In genomic region chr3:13688034-13688433, GRCh38 we compare ENCODE assay signal across 23 cellular contexts.
DNase-seq lines count a peak whose midpoint lies in the region; ATAC-seq, FAIRE-seq and TF ChIP-seq lines count a peak whose summit lies in the region.
"Had no signal": no experiment of that assay in that cellular context is flagged by ENCODE, and none has a peak within 500 bp of the region (broad histone marks: within the 10 kb centered on the region; RNA-seq: fewer than 3 reads in every experiment).

No MANE protein-coding gene starts in this region.

- no peak overlapping the region; the same call in 1 of the 2 replicates for H3K27ac Mint-ChIP-seq in GM23338
- H3K27ac Mint-ChIP-seq in neural crest cell (ENCODE audit: unreplicated experiment), result peak overlapping the region; percentile 94
- H3K27ac Mint-ChIP-seq: CD8-positive, alpha-beta memory T cell had no signal

- no peak overlapping the region for H3K4me3 Mint-ChIP-seq in GM23338
- no peak overlapping the region for H3K4me3 Mint-ChIP-seq in neural crest cell
- H3K4me3 Mint-ChIP-seq: CD8-positive, alpha-beta memory T cell had no signal

- no peaks in the 10 kb centered on the region for H3K9me2 ChIP-seq in GM23338 (ENCODE audit: insufficient read depth)

- H3K36me3 ChIP-seq in GM23338 (ENCODE audit: insufficient read depth) (no peaks in the 10 kb centered on the region), bronchial epithelial cell (ENCODE audit: control insufficient read depth, insufficient read depth, low read length) (no peaks in the 10 kb centered on the region), WERI-Rb-1 (no peaks in the 10 kb centered on the region)
- H3K36me3 ChIP-seq: MG63, Peyer's patch had no signal

- no peaks in the 10 kb centered on the region for H4K20me1 ChIP-seq in GM23338 (replicated peaks; ENCODE audit: insufficient read depth)

- peak; percentile 67 for ATAC-seq in GM23338
- ATAC-seq: HepG2, K562 had no signal

- no peaks in the 10 kb centered on the region for H3F3A ChIP-seq in GM23338 (replicated peaks; ENCODE audit: low read depth)

- H3K9me3 Mint-ChIP-seq in GM23338 (no peaks in the 10 kb centered on the region; the same call in 2 of the 3 replicates), neural crest cell (peaks cover 2% of the 10 kb centered on the region)

- no peaks in the 10 kb centered on the region for H3K9me3 ChIP-seq in WERI-Rb-1 (ENCODE audit: severe bottlenecking)
- H3K9me3 ChIP-seq: MG63, Peyer's patch had no signal

- no peaks in the 10 kb centered on the region for H3K4me1 ChIP-seq in GM23338 (ENCODE audit: insufficient read depth)
- H3K4me1 ChIP-seq: Peyer's patch had no signal

- TF ChIP-seq CTCF in GM23338 (conservative IDR thresholded peaks at IDR 0.05; ENCODE audit: low read depth in 2 of 2) (no peak), bronchial epithelial cell (IDR thresholded peaks at IDR 0.05; ENCODE audit: insufficient read depth, low read length, severe bottlenecking) (no peak), neural crest cell (conservative IDR thresholded peaks at IDR 0.05) (no peak), WERI-Rb-1 (IDR thresholded peaks at IDR 0.05; ENCODE audit: low read depth, low read length) (no peak)

- peak; percentile 28 for FAIRE-seq in bronchial epithelial cell (lab: Jason Lieb, UNC)
- FAIRE-seq: D721Med, H54, HepG2, K562 had no signal

- H2AFZ ChIP-seq in GM23338, result no peak overlapping the region

- peaks cover 5% of the 10 kb centered on the region for H3K27me3 Mint-ChIP-seq in GM23338 (ENCODE audit: insufficient read depth, low read depth, poor library complexity)
- peaks cover 2% of the 10 kb centered on the region for H3K27me3 Mint-ChIP-seq in neural crest cell (ENCODE audit: low read depth)

- no peaks in the 10 kb centered on the region for H3K79me2 ChIP-seq in GM23338 (replicated peaks; ENCODE audit: insufficient read depth)

- no peaks in the 10 kb centered on the region for H3K36me3 Mint-ChIP-seq in GM23338 (ENCODE audit: low read depth)
- H3K36me3 Mint-ChIP-seq in neural crest cell (ENCODE audit: low read depth), result no peaks in the 10 kb centered on the region
- H3K36me3 Mint-ChIP-seq: CD8-positive, alpha-beta memory T cell had no signal

- no peak overlapping the region for H3K4me3 ChIP-seq in GM23338
- no peak overlapping the region for H3K4me3 ChIP-seq in bronchial epithelial cell (ENCODE audit: low read depth, low read length)
- H3K4me3 ChIP-seq in WERI-Rb-1 (ENCODE audit: low read depth, low read length), result no peak overlapping the region
- H3K4me3 ChIP-seq: K562, MG63, Peyer's patch had no signal

- H3K4me1 Mint-ChIP-seq in GM23338, result peaks cover 23% of the 10 kb centered on the region
- H3K4me1 Mint-ChIP-seq in neural crest cell, result peaks cover 30% of the 10 kb centered on the region
- H3K4me1 Mint-ChIP-seq: CD8-positive, alpha-beta memory T cell had no signal

- H3K27ac ChIP-seq in GM23338 (ENCODE audit: low read depth), result no peak overlapping the region
- no peak overlapping the region for H3K27ac ChIP-seq in WERI-Rb-1
- H3K27ac ChIP-seq: C4-2B, HL-60, Peyer's patch had no signal

- DNase-seq in GM23338 (ENCODE audit: low spot score) (no peak), bronchial epithelial cell (ENCODE audit: low read depth) (no peak), iPS-NIHi11 (ENCODE audit: low spot score) (peak; percentile 44), neural crest cell (ENCODE audit: low read depth, low spot score) (no peak), NCI-H2081 (lab: John Stamatoyannopoulos, UW) (no peak), NCI-H748 treated with DMSO at 0.1 percent for 48 hours (lab: John Stamatoyannopoulos, UW) (no peak), medulla oblongata (ENCODE audit: extremely low spot score) (no peak), WERI-Rb-1 (no peak)
- DNase-seq: AML-193; CD8-positive, alpha-beta memory T cell; EL; GF-D8; MG63; NCI-H1417 treated with DMSO at 0.1 percent for 48 hours; NCI-H187; NCI-H510A treated with DMSO at 0.1 percent for 48 hours; Peyer's patch had no signal

- no peak overlapping the region for H3K4me2 ChIP-seq in GM23338

- H3K27me3 ChIP-seq in GM23338 (ENCODE audit: insufficient read depth) (no peaks in the 10 kb centered on the region), bronchial epithelial cell (ENCODE audit: control insufficient read depth, insufficient read depth, low read length) (peaks cover 11% of the 10 kb centered on the region), WERI-Rb-1 (ENCODE audit: insufficient read depth, low read depth, severe bottlenecking) (peaks cover 100% of the 10 kb centered on the region)
- H3K27me3 ChIP-seq: MG63, Peyer's patch had no signal

TF ChIP-seq in GM23338, 12 proteins besides CTCF, POLR2A, EP300 and RAD21 (continues in another document):
- TF ChIP-seq ZNF462 (CRISPR knock-in tag; IDR thresholded peaks at IDR 0.05) (no peak), ETS1 (IDR thresholded peaks at IDR 0.05) (no peak), ZNF331 (CRISPR knock-in tag; IDR thresholded peaks at IDR 0.05; ENCODE audit: low read depth) (no peak), EZH2phosphoT487 (IDR thresholded peaks at IDR 0.05; ENCODE audit: unreplicated experiment) (no peak), ZNF114 (CRISPR knock-in tag; IDR thresholded peaks at IDR 0.05) (no peak), NANOG (IDR thresholded peaks at IDR 0.05; ENCODE audit: borderline replicate concordance) (no peak), EZH2 (IDR thresholded peaks at IDR 0.05; ENCODE audit: low read depth, unreplicated experiment) (no peak), POLR2AphosphoS5 (IDR thresholded peaks at IDR 0.05; ENCODE audit: low read depth) (no peak), CREB1 (CRISPR knock-in tag; IDR thresholded peaks at IDR 0.05; ENCODE audit: low read depth) (no peak), JUNB (IDR thresholded peaks at IDR 0.05; ENCODE audit: unreplicated experiment) (no peak), STAT1 (IDR thresholded peaks at IDR 0.05; ENCODE audit: unreplicated experiment) (no peak)
